Comparison of ENCODE assay signal across 1 cellular context in the genomic region with DNA sequence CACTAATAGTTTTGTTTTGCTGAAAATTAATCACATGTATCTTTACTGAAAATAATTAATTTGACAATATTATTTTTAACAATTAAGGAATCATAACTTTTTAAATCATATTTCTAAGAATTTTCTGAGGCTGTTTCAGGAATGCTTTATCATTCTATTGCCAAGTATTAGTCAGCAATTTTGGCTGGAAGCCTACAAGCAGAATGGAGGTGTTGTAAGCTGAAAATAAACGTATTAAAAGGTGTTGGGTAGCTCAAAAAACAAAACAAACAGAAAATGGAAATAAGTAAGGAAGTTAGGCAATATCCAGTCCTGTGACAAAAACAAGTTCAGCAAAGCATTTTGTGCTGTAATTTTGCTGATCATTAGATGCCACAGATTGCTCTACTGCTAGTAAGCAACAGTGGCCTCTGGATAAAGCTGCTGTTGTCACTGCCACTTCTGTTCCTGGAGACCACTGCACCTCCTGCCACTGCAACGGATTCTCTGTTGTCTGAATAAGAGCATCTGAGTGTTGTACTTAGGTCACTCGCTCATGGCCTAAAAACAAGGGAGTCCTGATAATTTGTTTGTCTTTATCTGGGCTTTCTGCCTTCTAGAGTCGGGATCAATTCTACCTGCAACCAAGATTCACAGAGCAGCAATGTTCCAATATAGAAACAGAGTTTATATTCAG.
TF ChIP-seq lines count a peak whose summit lies in the region.

No MANE protein-coding gene starts in this region.

TF ChIP-seq in H1, 55 proteins besides CTCF, POLR2A, EP300 and RAD21:
- TF ChIP-seq SIX5 (IDR thresholded peaks at IDR 0.05; ENCODE audit: low read depth, low read length): no peak
- TF ChIP-seq BACH1 (IDR thresholded peaks at IDR 0.05; ENCODE audit: low read length): peak; percentile 94
- peak; percentile 74 for TF ChIP-seq MAFK (IDR thresholded peaks at IDR 0.05; ENCODE audit: low read depth, low read length)
